ENCODE assay signal across 23 cellular contexts in genomic region chr16:81860867-81861266, GRCh38.
A peak's percentile ranks its signal among the peaks of the same experiment; 100 is the strongest.
DNase-seq lines count a peak whose midpoint lies in the region; ATAC-seq and TF ChIP-seq lines count a peak whose summit lies in the region.
"Had no signal": no experiment of that assay in that cellular context is flagged by ENCODE, and none has a peak within 500 bp of the region (broad histone marks: within the 10 kb centered on the region; RNA-seq: fewer than 3 reads in every experiment).

No MANE protein-coding gene starts in this region.

- peak overlapping the region; percentile 90 for H2AFZ ChIP-seq in mammary epithelial cell (ENCODE audit: low read depth, low read length)

- DNase-seq in activated CD4-positive, alpha-beta memory T cell treated with anti-CD3 and anti-CD28 coated beads, Interleukin-2, amount 10 ng/mL, durations not matched to agents 7 days and 5 days, result no peak
- no peak for DNase-seq in activated CD4-positive, alpha-beta memory T cell treated with anti-CD3 and anti-CD28 coated beads for 36 hours
- DNase-seq in mammary epithelial cell (no peak), natural killer cell (no peak), upper lobe of right lung (no peak), superior temporal gyrus (ENCODE audit: extremely low spot score) (no peak), Caco-2 (no peak)
- DNase-seq: activated effector memory CD4-positive, alpha-beta T cell treated with anti-CD3 and anti-CD28 coated beads, Interleukin-2, amount 50 U/mL, for 16 hours; activated naive CD8-positive, alpha-beta T cell treated with anti-CD3 and anti-CD28 coated beads, Interleukin-2, amount 50 U/mL, for 24 hours; activated T-cell treated with anti-CD3 and anti-CD28 coated beads, Interleukin-2, amount 50 U/mL, for 1 hour; CD8-positive, alpha-beta T cell; central memory CD4-positive, alpha-beta T cell; DMS 273 treated with DMSO at 0.1 percent for 48 hours; hypothalamus; midbrain; naive thymus-derived CD8-positive, alpha-beta T cell; NCI-H1417 treated with DMSO at 0.1 percent for 48 hours; NCI-H2081 treated with DMSO at 0.1 percent for 48 hours; NCI-H345 had no signal

- H3K9ac ChIP-seq in mammary epithelial cell (ENCODE audit: insufficient read depth, low read length), result no peak overlapping the region

- H4K20me1 ChIP-seq in mammary epithelial cell (ENCODE audit: insufficient read depth, low read length), result no peaks in the 10 kb centered on the region

- no peak overlapping the region for H3K4me3 ChIP-seq in mammary epithelial cell (replicated peaks in 1 of 3; ENCODE audit: insufficient read depth in 1 of 3, low read depth in 2 of 3, low read length in 3 of 3)
- no peak overlapping the region for H3K4me3 ChIP-seq in upper lobe of right lung
- H3K4me3 ChIP-seq in Caco-2 (ENCODE audit: low read depth, low read length), result no peak overlapping the region

- dilution Hi-C loops in mammary epithelial cell (cut with HindIII; ENCODE audit: low sequenced_read_pairs), result no loop called here

- TF ChIP-seq CTCF in mammary epithelial cell (conservative IDR thresholded peaks at IDR 0.05 in 1 of 2, IDR thresholded peaks at IDR 0.05 in 1 of 2; ENCODE audit: extremely low read depth in 1 of 2, insufficient read depth in 1 of 2, low read depth in 1 of 2, low read length in 2 of 2) (no peak), natural killer cell (IDR thresholded peaks at IDR 0.05) (no peak), upper lobe of right lung (IDR thresholded peaks at IDR 0.05) (no peak), Caco-2 (IDR thresholded peaks at IDR 0.05; ENCODE audit: insufficient read depth in 1 of 2, low read depth in 1 of 2, low read length in 1 of 2, severe bottlenecking in 1 of 2, unreplicated experiment in 1 of 2) (no peak)

- H3K4me1 ChIP-seq in mammary epithelial cell (ENCODE audit: insufficient read depth, low read length), result peaks cover 14% of the 10 kb centered on the region
- H3K4me1 ChIP-seq in upper lobe of right lung, result peaks cover 11% of the 10 kb centered on the region
- H3K4me1 ChIP-seq in Caco-2, result 0 out of 2 replicates have a peak, but pooled peaks cover 3% of the 10 kb centered on the region

- H3K27ac ChIP-seq in mammary epithelial cell (ENCODE audit: insufficient read depth, low read depth, low read length) (no peak overlapping the region), upper lobe of right lung (peak overlapping the region; percentile 64)
- H3K27ac ChIP-seq: 22Rv1 had no signal

- H3K79me2 ChIP-seq in mammary epithelial cell (ENCODE audit: insufficient read depth, low read length), result no peaks in the 10 kb centered on the region

- H3K36me3 ChIP-seq in mammary epithelial cell (ENCODE audit: insufficient read depth, low read length), result no peaks in the 10 kb centered on the region
- H3K36me3 ChIP-seq in upper lobe of right lung, result peaks cover 5% of the 10 kb centered on the region
- H3K36me3 ChIP-seq in Caco-2 (ENCODE audit: control insufficient read depth, insufficient read depth, low read length), result no peaks in the 10 kb centered on the region
- H3K36me3 ChIP-seq: MG63 had no signal

- BruUV-seq in mammary epithelial cell (replicated peaks; lab: Mats Ljungman, UMichigan) (no TSS peak), Caco-2 (replicated peaks; lab: Mats Ljungman, UMichigan) (no TSS peak)

- no peak overlapping the region for H3K4me3 Mint-ChIP-seq in activated CD4-positive, alpha-beta memory T cell treated with anti-CD3 and anti-CD28 coated beads, Interleukin-2, amount 10 ng/mL, durations not matched to agents 7 days and 5 days
- no peak overlapping the region for H3K4me3 Mint-ChIP-seq in activated CD4-positive, alpha-beta memory T cell treated with anti-CD3 and anti-CD28 coated beads for 36 hours
- H3K4me3 Mint-ChIP-seq in natural killer cell (peak overlapping the region; percentile 79), Caco-2 (ENCODE audit: unreplicated experiment) (no peak overlapping the region)
- H3K4me3 Mint-ChIP-seq: activated naive CD8-positive, alpha-beta T cell treated with anti-CD3 and anti-CD28 coated beads, Interleukin-2, amount 50 U/mL, for 24 hours; CD8-positive, alpha-beta T cell; T-helper 1 cell treated with Interleukin-12 subunit alpha and Interleukin-12 subunit beta and Interleukin-4 antibody, amounts not matched to agents 30 μg/mL and 1 μg/mL, for 36 hours had no signal

- POLR2A ChIA-PET in activated CD4-positive, alpha-beta memory T cell treated with anti-CD3 and anti-CD28 coated beads, Interleukin-2, amount 10 ng/mL, durations not matched to agents 7 days and 5 days (lab: Charles Lee), result no interaction called here
- POLR2A ChIA-PET in activated CD4-positive, alpha-beta memory T cell treated with anti-CD3 and anti-CD28 coated beads for 36 hours (lab: Charles Lee), result no interaction called here
- POLR2A ChIA-PET in Caco-2 (lab: Charles Lee), result no interaction called here

- peak overlapping the region; percentile 55 for H3K27ac Mint-ChIP-seq in activated CD4-positive, alpha-beta memory T cell treated with anti-CD3 and anti-CD28 coated beads, Interleukin-2, amount 10 ng/mL, durations not matched to agents 7 days and 5 days
- no peak overlapping the region for H3K27ac Mint-ChIP-seq in activated CD4-positive, alpha-beta memory T cell treated with anti-CD3 and anti-CD28 coated beads for 36 hours
- H3K27ac Mint-ChIP-seq in natural killer cell, result peak overlapping the region; percentile 86 to 88
- H3K27ac Mint-ChIP-seq in Caco-2 (ENCODE audit: unreplicated experiment), result no peak overlapping the region
- H3K27ac Mint-ChIP-seq: CD8-positive, alpha-beta T cell; T-helper 1 cell treated with Interleukin-12 subunit alpha and Interleukin-12 subunit beta and Interleukin-4 antibody, amounts not matched to agents 30 μg/mL and 1 μg/mL, for 36 hours had no signal

- 75% methylated on average over 4 of the region's 8 CpGs for WGBS in mammary epithelial cell (ENCODE audit: low coverage, missing lambda C conversion rate)

- H3K4me2 ChIP-seq in mammary epithelial cell (ENCODE audit: insufficient read depth, low read depth, low read length), result no peak overlapping the region

- H3K4me1 Mint-ChIP-seq in activated CD4-positive, alpha-beta memory T cell treated with anti-CD3 and anti-CD28 coated beads, Interleukin-2, amount 10 ng/mL, durations not matched to agents 7 days and 5 days, result peaks cover 18% of the 10 kb centered on the region
- H3K4me1 Mint-ChIP-seq in activated CD4-positive, alpha-beta memory T cell treated with anti-CD3 and anti-CD28 coated beads for 36 hours (ENCODE audit: low read depth), result peaks cover 7% of the 10 kb centered on the region
- H3K4me1 Mint-ChIP-seq in natural killer cell (peaks cover 44 to 51% of the 10 kb centered on the region in 2 donors), Caco-2 (ENCODE audit: low read depth, unreplicated experiment) (peaks cover 11% of the 10 kb centered on the region)

- no peaks in the 10 kb centered on the region for H3K9me3 Mint-ChIP-seq in activated CD4-positive, alpha-beta memory T cell treated with anti-CD3 and anti-CD28 coated beads, Interleukin-2, amount 10 ng/mL, durations not matched to agents 7 days and 5 days
- H3K9me3 Mint-ChIP-seq in activated CD4-positive, alpha-beta memory T cell treated with anti-CD3 and anti-CD28 coated beads for 36 hours, result no peaks in the 10 kb centered on the region
- H3K9me3 Mint-ChIP-seq in natural killer cell (no peaks in the 10 kb centered on the region), Caco-2 (ENCODE audit: unreplicated experiment) (no peaks in the 10 kb centered on the region)
- H3K9me3 Mint-ChIP-seq: activated naive CD8-positive, alpha-beta T cell treated with anti-CD3 and anti-CD28 coated beads, Interleukin-2, amount 50 U/mL, for 24 hours; CD8-positive, alpha-beta T cell; naive thymus-derived CD8-positive, alpha-beta T cell; T-helper 1 cell treated with Interleukin-12 subunit alpha and Interleukin-12 subunit beta and Interleukin-4 antibody, amounts not matched to agents 30 μg/mL and 1 μg/mL, for 36 hours had no signal

- H3K36me3 Mint-ChIP-seq in activated CD4-positive, alpha-beta memory T cell treated with anti-CD3 and anti-CD28 coated beads, Interleukin-2, amount 10 ng/mL, durations not matched to agents 7 days and 5 days (ENCODE audit: low read depth), result peaks cover 5% of the 10 kb centered on the region
- H3K36me3 Mint-ChIP-seq in activated CD4-positive, alpha-beta memory T cell treated with anti-CD3 and anti-CD28 coated beads for 36 hours, result no peaks in the 10 kb centered on the region
- peaks cover 13% of the 10 kb centered on the region for H3K36me3 Mint-ChIP-seq in natural killer cell
- H3K36me3 Mint-ChIP-seq in Caco-2 (ENCODE audit: insufficient read depth, unreplicated experiment), result no peaks in the 10 kb centered on the region
- H3K36me3 Mint-ChIP-seq: CD8-positive, alpha-beta T cell; naive thymus-derived CD8-positive, alpha-beta T cell had no signal

- intact Hi-C loops in activated CD4-positive, alpha-beta memory T cell treated with anti-CD3 and anti-CD28 coated beads for 36 hours (cut with micrococcal nuclease), result no loop called here
- intact Hi-C loops in mammary epithelial cell (cut with micrococcal nuclease), result loop anchor here (2.0 kb wide), 1 partner anchor 74 kb away; no protein-coding TSS in a partner anchor
- intact Hi-C loops in natural killer cell (cut with micrococcal nuclease), result loop anchor here (1.0 kb wide), 1 partner anchor 12 kb away; no protein-coding TSS in a partner anchor
- intact Hi-C loops in upper lobe of right lung (cut with DNase I), result no loop called here
- intact Hi-C loops in Caco-2 (cut with micrococcal nuclease; ENCODE audit: unreplicated experiment), result no loop called here

- CTCF ChIA-PET in activated CD4-positive, alpha-beta memory T cell treated with anti-CD3 and anti-CD28 coated beads, Interleukin-2, amount 10 ng/mL, durations not matched to agents 7 days and 5 days (lab: Charles Lee), result interaction anchor here (0.8 to 1.5 kb wide), 2 partner anchors 13 to 14 kb away, joined by 3 to 4 read pairs; no protein-coding TSS in a partner anchor
- CTCF ChIA-PET in activated CD4-positive, alpha-beta memory T cell treated with anti-CD3 and anti-CD28 coated beads for 36 hours (lab: Charles Lee), result interaction anchor here (0.6 to 3.3 kb wide), 2 partner anchors 13 to 19 kb away, joined by 3 to 16 read pairs; no protein-coding TSS in a partner anchor
- CTCF ChIA-PET in mammary epithelial cell (lab: Charles Lee; ENCODE audit: low non-redundant PET) (interaction anchor here (0.7 kb wide), 1 partner anchor 28 kb away, joined by 6 read pairs; no protein-coding TSS in a partner anchor), Caco-2 (lab: Charles Lee) (interaction anchor here (1.5 kb wide), 1 partner anchor 13 kb away, joined by 4 read pairs; no protein-coding TSS in a partner anchor)

- in situ Hi-C loops in mammary epithelial cell (cut with MboI; ENCODE audit: low sequenced_read_pairs in 2 of 2), result no loop called here

- peak; percentile 11 to 30 (median 28) for ATAC-seq in natural killer cell
- ATAC-seq in upper lobe of right lung, result no peak
- ATAC-seq in GM21717 (IDR thresholded peaks at IDR 0.05; ENCODE audit: unreplicated experiment), result no peak
- ATAC-seq: CD8-positive, alpha-beta T cell; naive thymus-derived CD8-positive, alpha-beta T cell had no signal

- H3K27me3 Mint-ChIP-seq in activated CD4-positive, alpha-beta memory T cell treated with anti-CD3 and anti-CD28 coated beads, Interleukin-2, amount 10 ng/mL, durations not matched to agents 7 days and 5 days, result no peaks in the 10 kb centered on the region
- peaks cover 3% of the 10 kb centered on the region for H3K27me3 Mint-ChIP-seq in activated CD4-positive, alpha-beta memory T cell treated with anti-CD3 and anti-CD28 coated beads for 36 hours
- H3K27me3 Mint-ChIP-seq in natural killer cell (ENCODE audit: low read depth in 2 of 2) (no peaks in the 10 kb centered on the region), Caco-2 (ENCODE audit: insufficient read depth, unreplicated experiment) (no peaks in the 10 kb centered on the region)
- H3K27me3 Mint-ChIP-seq: activated naive CD8-positive, alpha-beta T cell treated with anti-CD3 and anti-CD28 coated beads, Interleukin-2, amount 50 U/mL, for 24 hours had no signal

- H3K27me3 ChIP-seq in mammary epithelial cell (ENCODE audit: insufficient read depth, low read length) (no peaks in the 10 kb centered on the region), upper lobe of right lung (no peaks in the 10 kb centered on the region), Caco-2 (replicated peaks; ENCODE audit: control insufficient read depth, insufficient read depth, low read length) (no peaks in the 10 kb centered on the region)
- H3K27me3 ChIP-seq: MG63 had no signal

- no peaks in the 10 kb centered on the region for H3K9me3 ChIP-seq in mammary epithelial cell (replicated peaks; ENCODE audit: insufficient read depth, low read length)
- no peaks in the 10 kb centered on the region for H3K9me3 ChIP-seq in upper lobe of right lung
- no peaks in the 10 kb centered on the region for H3K9me3 ChIP-seq in Caco-2
- H3K9me3 ChIP-seq: MG63 had no signal

Comparison
In these comparisons a context has a peak if more than half of its experiments do, and no peak if none do; other contexts are left out.
1. H3K27ac Mint-ChIP-seq: peak in activated CD4-positive, alpha-beta memory T cell treated with anti-CD3 and anti-CD28 coated beads, Interleukin-2, amount 10 ng/mL, durations not matched to agents 7 days and 5 days (single experiment) and natural killer cell (2 of 2); none in activated CD4-positive, alpha-beta memory T cell treated with anti-CD3 and anti-CD28 coated beads for 36 hours (single experiment) and Caco-2 (single experiment).
2. ATAC-seq: peak in natural killer cell (3 of 3); none in upper lobe of right lung (single experiment) and GM21717 (single experiment).
3. intact Hi-C loops: an anchor here in mammary epithelial cell (2.0 kb wide) and natural killer cell (1.0 kb wide); none called in activated CD4-positive, alpha-beta memory T cell treated with anti-CD3 and anti-CD28 coated beads for 36 hours, upper lobe of right lung and Caco-2.